ENCODE assay signal across 17 cellular contexts in genomic region chr9:131053896-131054295, GRCh38. TPM values are rescaled to one million over a fixed set of nuclear protein-coding genes. Genes with fewer than 3 reads are reported as not detected.
DNase-seq lines count a peak whose midpoint lies in the region; ATAC-seq and TF ChIP-seq lines count a peak whose summit lies in the region.
"Had no signal": no experiment of that assay in that cellular context is flagged by ENCODE, and none has a peak within 500 bp of the region (broad histone marks: within the 10 kb centered on the region; RNA-seq: fewer than 3 reads in every experiment).

No MANE protein-coding gene starts in this region.

- no peaks in the 10 kb centered on the region for H3K9me3 Mint-ChIP-seq in osteocyte (ENCODE audit: unreplicated experiment)

- H3K27ac Mint-ChIP-seq in osteocyte (ENCODE audit: unreplicated experiment) = no peak overlapping the region
- H3K27ac Mint-ChIP-seq: B cell, IgD-negative memory B cell had no signal

- H3K4me1 Mint-ChIP-seq in osteocyte (ENCODE audit: unreplicated experiment) = no peaks in the 10 kb centered on the region
- H3K4me1 Mint-ChIP-seq: B cell, IgD-negative memory B cell had no signal

- DNase-seq in C1 segment of cervical spinal cord (lab: John Stamatoyannopoulos, UW) (peak in 9 of 14 donors; percentile 11 to 57 (median 32)), epidermal melanocyte (ENCODE audit: insufficient read length, low spot score) (peak; percentile 15), medulla oblongata (ENCODE audit: extremely low spot score) (peak; percentile 85), superior temporal gyrus (ENCODE audit: extremely low spot score) (peak; percentile 92), osteocyte (ENCODE audit: extremely low spot score, unreplicated experiment) (no peak)
- DNase-seq in activated CD4-positive, alpha-beta T cell treated with anti-CD3 and anti-CD28 coated beads, Interleukin-2, amount 50 U/mL, for 48 hours = no peak
- DNase-seq: 8988T, GF-D8, NCI-H1105 treated with DMSO at 0.1 percent for 48 hours, NCI-H2029 treated with DMSO at 0.1 percent for 48 hours, NCI-H226, NCI-H748 treated with DMSO at 0.1 percent for 48 hours, SHP77 treated with DMSO at 0.1 percent for 48 hours had no signal

- no peak for TF ChIP-seq CTCF in osteocyte (IDR thresholded peaks at IDR 0.05)

- H3K4me3 Mint-ChIP-seq in osteocyte (ENCODE audit: unreplicated experiment) = no peak overlapping the region
- H3K4me3 Mint-ChIP-seq: B cell, IgD-negative memory B cell had no signal

- H3K27me3 Mint-ChIP-seq in osteocyte (ENCODE audit: unreplicated experiment) = peaks cover 6% of the 10 kb centered on the region

- no peak for ATAC-seq in HG02852 (IDR thresholded peaks at IDR 0.05; ENCODE audit: unreplicated experiment)

- H3K36me3 Mint-ChIP-seq in osteocyte (ENCODE audit: unreplicated experiment) = no peaks in the 10 kb centered on the region
- H3K36me3 Mint-ChIP-seq: IgD-negative memory B cell had no signal

RNA-seq across cellular contexts. Expression of gene AIF1L, which starts 42.4 kb away (rescaled TPM):
- total RNA-seq in osteocyte = 26.3 and 31.1 TPM in 2 replicates
- total RNA-seq: B cell had no signal

RNA-seq across cellular contexts. Expression of gene LAMC3, which starts 44.9 kb away (rescaled TPM):
- 0.68 and 1.0 TPM in 2 replicates for total RNA-seq in osteocyte
- total RNA-seq: M059J had no signal

Comparison
In these comparisons a context has a peak if more than half of its experiments do, and no peak if none do; other contexts are left out.
1. DNase-seq: peak in C1 segment of cervical spinal cord (9 of 14), epidermal melanocyte (single experiment), medulla oblongata (single experiment) and superior temporal gyrus (single experiment); none in activated CD4-positive, alpha-beta T cell treated with anti-CD3 and anti-CD28 coated beads, Interleukin-2, amount 50 U/mL, for 48 hours (0 of 2) and osteocyte (single experiment).